Comparison of ENCODE assay signal across 16 cellular contexts in the genomic region with DNA sequence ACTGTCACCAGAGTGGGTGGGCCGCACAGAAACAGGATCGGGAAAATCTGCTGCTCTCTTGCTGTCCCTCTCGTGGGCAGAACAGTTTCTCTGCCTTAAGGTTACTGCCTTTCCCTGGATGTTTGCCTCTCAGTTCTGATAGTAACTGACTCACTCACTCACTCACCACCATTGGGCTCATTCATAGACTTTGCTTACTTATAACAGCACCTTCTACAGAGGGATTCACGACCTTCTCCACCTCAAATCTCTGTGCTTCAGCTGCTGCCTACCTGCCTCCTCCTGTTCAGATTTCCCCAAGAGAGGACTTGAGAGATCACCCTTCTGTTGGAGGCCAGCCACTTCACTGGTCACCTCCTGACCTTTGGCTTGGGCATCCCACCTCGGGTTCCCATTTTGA.
"Had no signal": no experiment of that assay in that cellular context is flagged by ENCODE, and none has a peak within 500 bp of the region (broad histone marks: within the 10 kb centered on the region; RNA-seq: fewer than 3 reads in every experiment).

No MANE protein-coding gene starts in this region.

- H3K27ac ChIP-seq: coronary artery, gastrocnemius medialis, left ventricle myocardium inferior, prostate gland, skin epidermis, upper lobe of right lung had no signal

- H3K4me1 ChIP-seq: left ventricle myocardium inferior, prostate gland, upper lobe of right lung had no signal

- H3K4me3 Mint-ChIP-seq: T-cell had no signal

- DNase-seq: activated CD4-positive, alpha-beta T cell treated with anti-CD3 and anti-CD28 coated beads, Interleukin-2, amount 50 U/mL, for 48 hours; aorta; gastrocnemius medialis; head of caudate nucleus; left ventricle myocardium inferior; mammary epithelial cell; right cardiac atrium; SHP77 treated with DMSO at 0.1 percent for 48 hours; stimulated activated CD4-positive, alpha-beta T cell treated with anti-CD3 and anti-CD28 coated beads, Interleukin-15, amount 100 ng/mL, for 24 hours; stimulated activated CD4-positive, alpha-beta T cell treated with anti-CD3 and anti-CD28 coated beads, Interleukin-2, amount 100 ng/mL, for 48 hours; T-cell; upper lobe of right lung had no signal

- H3K27me3 Mint-ChIP-seq: T-cell had no signal

- ATAC-seq: gastrocnemius medialis, right cardiac atrium, SK-N-SH treated with all-trans-retinoic acid at 6 μM for 48 hours, T-cell, upper lobe of right lung had no signal

- H3K36me3 Mint-ChIP-seq: T-cell had no signal

- H3K27ac Mint-ChIP-seq: T-cell had no signal

- H3K9me3 ChIP-seq: gastrocnemius medialis, left ventricle myocardium inferior, prostate gland, upper lobe of right lung had no signal

- H3K4me3 ChIP-seq: coronary artery, gastrocnemius medialis, left ventricle myocardium inferior, prostate gland, skin epidermis, upper lobe of right lung had no signal

- H3K36me3 ChIP-seq: gastrocnemius medialis, left ventricle myocardium inferior, prostate gland, upper lobe of right lung had no signal

- H3K27me3 ChIP-seq: gastrocnemius medialis, upper lobe of right lung had no signal
